1 cellular context compared by ENCODE assay signal in the genomic region with DNA sequence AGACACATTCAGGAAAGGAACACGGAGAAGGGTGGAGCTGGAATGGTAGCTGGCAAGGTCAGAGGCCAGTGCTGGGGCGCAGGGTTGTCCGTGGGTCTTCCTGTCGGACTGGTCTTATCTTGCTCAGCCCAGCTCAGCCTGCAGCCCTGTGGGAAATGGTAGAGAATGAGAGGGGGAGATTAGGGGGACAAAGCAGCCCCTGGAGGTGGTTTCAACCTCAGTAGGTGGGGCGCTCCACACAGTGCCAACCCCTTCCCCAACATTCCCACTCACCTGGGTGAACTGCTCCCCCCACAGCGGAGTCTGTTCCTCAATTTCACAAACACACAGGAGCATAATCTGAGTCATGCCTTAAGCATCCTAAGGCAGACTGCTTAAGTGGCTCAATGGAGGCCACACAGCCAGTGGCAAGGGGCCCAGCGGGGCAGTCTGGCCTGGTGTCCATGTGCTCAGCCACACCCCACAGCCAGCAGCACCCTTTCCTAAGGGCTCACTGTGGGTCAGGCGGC.
TF ChIP-seq lines count a peak whose summit lies in the region.

No MANE protein-coding gene starts in this region.

TF ChIP-seq in K562, 482 proteins besides CTCF, POLR2A, EP300 and RAD21 (continued from another document and continues in another):
- no peak for TF ChIP-seq MLX (CRISPR knock-in tag; conservative IDR thresholded peaks at IDR 0.05)
- TF ChIP-seq, protein P1, sequence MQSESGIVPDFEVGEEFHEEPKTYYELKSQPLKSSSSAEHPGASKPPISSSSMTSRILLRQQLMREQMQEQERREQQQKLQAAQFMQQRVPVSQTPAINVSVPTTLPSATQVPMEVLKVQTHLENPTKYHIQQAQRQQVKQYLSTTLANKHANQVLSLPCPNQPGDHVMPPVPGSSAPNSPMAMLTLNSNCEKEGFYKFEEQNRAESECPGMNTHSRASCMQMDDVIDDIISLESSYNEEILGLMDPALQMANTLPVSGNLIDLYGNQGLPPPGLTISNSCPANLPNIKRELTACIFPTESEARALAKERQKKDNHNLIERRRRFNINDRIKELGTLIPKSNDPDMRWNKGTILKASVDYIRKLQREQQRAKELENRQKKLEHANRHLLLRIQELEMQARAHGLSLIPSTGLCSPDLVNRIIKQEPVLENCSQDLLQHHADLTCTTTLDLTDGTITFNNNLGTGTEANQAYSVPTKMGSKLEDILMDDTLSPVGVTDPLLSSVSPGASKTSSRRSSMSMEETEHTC (IDR thresholded peaks at IDR 0.05): no peak
- TF ChIP-seq, protein P2, sequence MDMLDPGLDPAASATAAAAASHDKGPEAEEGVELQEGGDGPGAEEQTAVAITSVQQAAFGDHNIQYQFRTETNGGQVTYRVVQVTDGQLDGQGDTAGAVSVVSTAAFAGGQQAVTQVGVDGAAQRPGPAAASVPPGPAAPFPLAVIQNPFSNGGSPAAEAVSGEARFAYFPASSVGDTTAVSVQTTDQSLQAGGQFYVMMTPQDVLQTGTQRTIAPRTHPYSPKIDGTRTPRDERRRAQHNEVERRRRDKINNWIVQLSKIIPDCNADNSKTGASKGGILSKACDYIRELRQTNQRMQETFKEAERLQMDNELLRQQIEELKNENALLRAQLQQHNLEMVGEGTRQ (CRISPR knock-in tag; IDR thresholded peaks at IDR 0.05): no peak
- no peak; the same call in 1 of the 2 replicates for TF ChIP-seq CREM (IDR thresholded peaks at IDR 0.05; ENCODE audit: low read depth)
- TF ChIP-seq TCF3 (CRISPR knock-in tag; IDR thresholded peaks at IDR 0.05): peak; percentile 62; the same call in 1 of the 2 replicates
- TF ChIP-seq SP1 (CRISPR knock-in tag; IDR thresholded peaks at IDR 0.05): no peak
- TF ChIP-seq BRF1 (IDR thresholded peaks at IDR 0.05; ENCODE audit: borderline replicate concordance, extremely low read depth, insufficient read length): no peak
- no peak for TF ChIP-seq NR4A1 (CRISPR knock-in tag; IDR thresholded peaks at IDR 0.05)
- no peak for TF ChIP-seq NR4A1 (tag; IDR thresholded peaks at IDR 0.05)
- no peak for TF ChIP-seq SNIP1 (IDR thresholded peaks at IDR 0.05; ENCODE audit: low read depth)
- TF ChIP-seq ARHGAP35 (IDR thresholded peaks at IDR 0.05; ENCODE audit: partially characterized antibody): no peak
- TF ChIP-seq KLF13 (tag; IDR thresholded peaks at IDR 0.05; ENCODE audit: borderline replicate concordance, low read depth): no peak
- no peak for TF ChIP-seq CCAR2 (IDR thresholded peaks at IDR 0.05; ENCODE audit: low read depth, low read length)
- no peak for TF ChIP-seq ZNF212 (CRISPR knock-in tag; IDR thresholded peaks at IDR 0.05)
- TF ChIP-seq SIX5 (IDR thresholded peaks at IDR 0.05; ENCODE audit: borderline replicate concordance in 1 of 2, insufficient read depth in 1 of 2, low read depth in 1 of 2, low read length in 2 of 2): no peak
- TF ChIP-seq CREB1 (IDR thresholded peaks at IDR 0.05): no peak
- TF ChIP-seq CREB1 (CRISPR knock-in tag; IDR thresholded peaks at IDR 0.05): no peak
- peak; percentile 28; the same call in 1 of the 2 replicates for TF ChIP-seq MBD2 (IDR thresholded peaks at IDR 0.05; ENCODE audit: borderline replicate concordance, low read depth)
- TF ChIP-seq ZZZ3 (IDR thresholded peaks at IDR 0.05): no peak
- TF ChIP-seq KDM4B (IDR thresholded peaks at IDR 0.05; ENCODE audit: borderline replicate concordance in 2 of 2, low read depth in 1 of 2): no peak
- TF ChIP-seq ZNF699 (CRISPR knock-in tag; IDR thresholded peaks at IDR 0.05; ENCODE audit: insufficient replicate concordance): no peak
- peak in 1 of 3 experiments; percentile 58 for TF ChIP-seq YY1 (IDR thresholded peaks at IDR 0.05; ENCODE audit: borderline replicate concordance in 1 of 3, control insufficient read depth in 1 of 3, extremely low read depth in 1 of 3, insufficient read depth in 3 of 3, insufficient read length in 1 of 3, insufficient replicate concordance in 2 of 3, low read depth in 1 of 3, low read length in 2 of 3)
- TF ChIP-seq ATF7 (IDR thresholded peaks at IDR 0.05): peak; percentile 34; the same call in 1 of the 2 replicates
- TF ChIP-seq ZNF232 (CRISPR knock-in tag; IDR thresholded peaks at IDR 0.05): no peak
- no peak for TF ChIP-seq ERF (CRISPR knock-in tag; IDR thresholded peaks at IDR 0.05)
- peak; percentile 48 for TF ChIP-seq HMGN3 (IDR thresholded peaks at IDR 0.05; ENCODE audit: borderline replicate concordance, extremely low read depth, insufficient read length, low read depth, low read length)
- no peak for TF ChIP-seq KHSRP (IDR thresholded peaks at IDR 0.05)
- TF ChIP-seq ZNF561 (CRISPR knock-in tag; conservative IDR thresholded peaks at IDR 0.05): no peak
- TF ChIP-seq RFX1 (IDR thresholded peaks at IDR 0.05): no peak
- no peak for TF ChIP-seq KLF10 (CRISPR knock-in tag; IDR thresholded peaks at IDR 0.05)
- TF ChIP-seq KLF16 (IDR thresholded peaks at IDR 0.05): 0 out of 2 replicates have a peak, but pooled peaks have one; percentile 49
- TF ChIP-seq PHB (CRISPR knock-in tag; IDR thresholded peaks at IDR 0.05): no peak
- TF ChIP-seq, protein P3, sequence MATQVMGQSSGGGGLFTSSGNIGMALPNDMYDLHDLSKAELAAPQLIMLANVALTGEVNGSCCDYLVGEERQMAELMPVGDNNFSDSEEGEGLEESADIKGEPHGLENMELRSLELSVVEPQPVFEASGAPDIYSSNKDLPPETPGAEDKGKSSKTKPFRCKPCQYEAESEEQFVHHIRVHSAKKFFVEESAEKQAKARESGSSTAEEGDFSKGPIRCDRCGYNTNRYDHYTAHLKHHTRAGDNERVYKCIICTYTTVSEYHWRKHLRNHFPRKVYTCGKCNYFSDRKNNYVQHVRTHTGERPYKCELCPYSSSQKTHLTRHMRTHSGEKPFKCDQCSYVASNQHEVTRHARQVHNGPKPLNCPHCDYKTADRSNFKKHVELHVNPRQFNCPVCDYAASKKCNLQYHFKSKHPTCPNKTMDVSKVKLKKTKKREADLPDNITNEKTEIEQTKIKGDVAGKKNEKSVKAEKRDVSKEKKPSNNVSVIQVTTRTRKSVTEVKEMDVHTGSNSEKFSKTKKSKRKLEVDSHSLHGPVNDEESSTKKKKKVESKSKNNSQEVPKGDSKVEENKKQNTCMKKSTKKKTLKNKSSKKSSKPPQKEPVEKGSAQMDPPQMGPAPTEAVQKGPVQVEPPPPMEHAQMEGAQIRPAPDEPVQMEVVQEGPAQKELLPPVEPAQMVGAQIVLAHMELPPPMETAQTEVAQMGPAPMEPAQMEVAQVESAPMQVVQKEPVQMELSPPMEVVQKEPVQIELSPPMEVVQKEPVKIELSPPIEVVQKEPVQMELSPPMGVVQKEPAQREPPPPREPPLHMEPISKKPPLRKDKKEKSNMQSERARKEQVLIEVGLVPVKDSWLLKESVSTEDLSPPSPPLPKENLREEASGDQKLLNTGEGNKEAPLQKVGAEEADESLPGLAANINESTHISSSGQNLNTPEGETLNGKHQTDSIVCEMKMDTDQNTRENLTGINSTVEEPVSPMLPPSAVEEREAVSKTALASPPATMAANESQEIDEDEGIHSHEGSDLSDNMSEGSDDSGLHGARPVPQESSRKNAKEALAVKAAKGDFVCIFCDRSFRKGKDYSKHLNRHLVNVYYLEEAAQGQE (CRISPR knock-in tag; IDR thresholded peaks at IDR 0.05; ENCODE audit: low read depth): no peak
- no peak for TF ChIP-seq ZNF384 (IDR thresholded peaks at IDR 0.05; ENCODE audit: low read depth, low read length)
- no peak for TF ChIP-seq TFE3 (CRISPR knock-in tag; IDR thresholded peaks at IDR 0.05)
- TF ChIP-seq HMGXB4 (CRISPR knock-in tag; IDR thresholded peaks at IDR 0.05): no peak
- peak; percentile 11 for TF ChIP-seq TAF1 (IDR thresholded peaks at IDR 0.05; ENCODE audit: control insufficient read depth, extremely low read depth, insufficient read depth, low read length, severe bottlenecking)
- peak; percentile 27; the same call in 1 of the 2 replicates for TF ChIP-seq NCOA1 (IDR thresholded peaks at IDR 0.05; ENCODE audit: low read depth)
- TF ChIP-seq, protein P4, sequence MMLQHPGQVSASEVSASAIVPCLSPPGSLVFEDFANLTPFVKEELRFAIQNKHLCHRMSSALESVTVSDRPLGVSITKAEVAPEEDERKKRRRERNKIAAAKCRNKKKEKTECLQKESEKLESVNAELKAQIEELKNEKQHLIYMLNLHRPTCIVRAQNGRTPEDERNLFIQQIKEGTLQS (IDR thresholded peaks at IDR 0.05): peak; percentile 73
- TF ChIP-seq, protein P4 (CRISPR knock-in tag; conservative IDR thresholded peaks at IDR 0.05): 0 out of 2 replicates have a peak, but pooled peaks have one; percentile 5
- TF ChIP-seq ZNF551 (CRISPR knock-in tag; IDR thresholded peaks at IDR 0.05): no peak
- TF ChIP-seq ZNF511 (CRISPR knock-in tag; IDR thresholded peaks at IDR 0.05): peak; percentile 31; the same call in 1 of the 2 replicates
- TF ChIP-seq PRMT5 (CRISPR knock-in tag; IDR thresholded peaks at IDR 0.05): no peak
- TF ChIP-seq NFYB (IDR thresholded peaks at IDR 0.05; ENCODE audit: extremely low read depth, insufficient read length): no peak
- TF ChIP-seq ZNF324 (CRISPR knock-in tag; IDR thresholded peaks at IDR 0.05): no peak
- TF ChIP-seq ZNF124 (CRISPR knock-in tag; IDR thresholded peaks at IDR 0.05): no peak
- no peak for TF ChIP-seq TRIM24 (IDR thresholded peaks at IDR 0.05)
- TF ChIP-seq PHTF2 (CRISPR knock-in tag; IDR thresholded peaks at IDR 0.05): no peak
- no peak for TF ChIP-seq ZFP1 (CRISPR knock-in tag; IDR thresholded peaks at IDR 0.05)
- no peak for TF ChIP-seq OTX1 (CRISPR knock-in tag; IDR thresholded peaks at IDR 0.05)
- peak; percentile 58; the same call in 1 of the 2 replicates for TF ChIP-seq RBFOX2 (IDR thresholded peaks at IDR 0.05; ENCODE audit: low read depth, low read length)
- TF ChIP-seq, protein P5, sequence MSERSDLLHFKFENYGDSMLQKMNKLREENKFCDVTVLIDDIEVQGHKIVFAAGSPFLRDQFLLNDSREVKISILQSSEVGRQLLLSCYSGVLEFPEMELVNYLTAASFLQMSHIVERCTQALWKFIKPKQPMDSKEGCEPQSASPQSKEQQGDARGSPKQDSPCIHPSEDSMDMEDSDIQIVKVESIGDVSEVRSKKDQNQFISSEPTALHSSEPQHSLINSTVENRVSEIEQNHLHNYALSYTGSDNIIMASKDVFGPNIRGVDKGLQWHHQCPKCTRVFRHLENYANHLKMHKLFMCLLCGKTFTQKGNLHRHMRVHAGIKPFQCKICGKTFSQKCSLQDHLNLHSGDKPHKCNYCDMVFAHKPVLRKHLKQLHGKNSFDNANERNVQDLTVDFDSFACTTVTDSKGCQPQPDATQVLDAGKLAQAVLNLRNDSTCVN (CRISPR knock-in tag; IDR thresholded peaks at IDR 0.05): no peak
- TF ChIP-seq ZC3H11A (IDR thresholded peaks at IDR 0.05; ENCODE audit: low read depth, low read length): no peak
- no peak for TF ChIP-seq PHF8 (IDR thresholded peaks at IDR 0.05; ENCODE audit: borderline replicate concordance, low read length)
- no peak for TF ChIP-seq TOE1 (IDR thresholded peaks at IDR 0.05; ENCODE audit: borderline replicate concordance)
- no peak for TF ChIP-seq TOE1 (CRISPR knock-in tag; IDR thresholded peaks at IDR 0.05; ENCODE audit: borderline replicate concordance, low read depth)
- TF ChIP-seq ILF3 (IDR thresholded peaks at IDR 0.05; ENCODE audit: borderline replicate concordance): no peak
- peak; percentile 80; the same call in 1 of the 2 replicates for TF ChIP-seq ZBTB7A (IDR thresholded peaks at IDR 0.05; ENCODE audit: borderline replicate concordance, control insufficient read depth, low read depth, low read length)
- no peak for TF ChIP-seq IFI16 (CRISPR knock-in tag; IDR thresholded peaks at IDR 0.05)
